In the genomic region with DNA sequence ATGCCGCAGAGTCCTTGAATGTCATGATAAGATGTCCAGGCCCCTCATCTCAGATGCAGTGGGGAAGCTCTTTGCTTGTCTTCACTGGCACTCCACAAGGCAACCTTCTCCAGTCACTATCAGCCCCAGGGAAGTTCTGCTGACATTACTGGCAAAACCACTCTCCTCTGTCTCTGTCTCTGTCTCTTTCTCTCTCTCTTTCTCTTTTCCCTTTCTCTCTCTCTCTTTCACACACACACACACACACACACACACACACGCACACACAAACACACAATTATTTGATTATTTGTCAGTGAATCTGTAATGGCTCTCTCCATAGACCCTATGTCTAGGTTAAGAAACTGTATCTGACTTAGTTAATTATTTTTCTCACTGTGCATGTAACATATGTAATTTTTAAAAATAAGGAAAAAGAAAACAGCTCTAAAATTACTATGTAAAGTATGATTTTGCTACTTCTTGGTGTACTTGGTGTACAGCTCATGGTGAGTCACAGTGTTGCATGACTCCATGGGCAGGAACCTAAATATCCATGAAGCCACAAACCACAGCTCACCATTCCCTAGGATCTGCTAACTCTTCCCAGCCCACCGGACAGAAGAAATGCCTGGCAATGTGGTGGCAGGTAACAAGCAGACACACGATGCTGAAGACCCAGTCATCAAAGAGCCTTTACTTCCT, we compare ENCODE assay signal across 13 cellular contexts.
DNase-seq lines count a peak whose midpoint lies in the region; ATAC-seq and TF ChIP-seq lines count a peak whose summit lies in the region.
"Had no signal": no experiment of that assay in that cellular context is flagged by ENCODE, and none has a peak within 500 bp of the region (broad histone marks: within the 10 kb centered on the region; RNA-seq: fewer than 3 reads in every experiment).

No MANE protein-coding gene starts in this region.

- H3K4me1 Mint-ChIP-seq in activated naive CD8-positive, alpha-beta T cell treated with anti-CD3 and anti-CD28 coated beads, Interleukin-2, amount 50 U/mL, for 24 hours, result no peaks in the 10 kb centered on the region

- H3K27me3 Mint-ChIP-seq in activated naive CD8-positive, alpha-beta T cell treated with anti-CD3 and anti-CD28 coated beads, Interleukin-2, amount 50 U/mL, for 24 hours, result peaks cover 2% of the 10 kb centered on the region

- peaks cover 19% of the 10 kb centered on the region for H3K4me1 ChIP-seq in fibroblast of lung (ENCODE audit: control insufficient read depth, extremely low read depth, insufficient read depth, low read length)
- H3K4me1 ChIP-seq: right atrium auricular region, vagina had no signal

- DNase-seq in H4 (ENCODE audit: low spot score), result peak; percentile 87
- peak; percentile 96 to 99 for DNase-seq in fibroblast of lung (ENCODE audit: low read depth in 2 of 2)
- peak; percentile 93 for DNase-seq in stromal cell of bone marrow (ENCODE audit: low read depth)
- no peak for DNase-seq in stimulated activated CD4-positive, alpha-beta T cell treated with anti-CD3 and anti-CD28 coated beads, Interleukin-15, amount 100 ng/mL, for 24 hours
- no peak for DNase-seq in activated naive CD8-positive, alpha-beta T cell treated with anti-CD3 and anti-CD28 coated beads, Interleukin-2, amount 50 U/mL, for 24 hours
- DNase-seq: activated T-cell treated with anti-CD3 and anti-CD28 coated beads, Interleukin-2, amount 50 U/mL, for 4 hours; mesendoderm had no signal

- no peak overlapping the region for H3K4me3 ChIP-seq in fibroblast of lung (replicated peaks in 1 of 4; ENCODE audit: control extremely low read depth in 1 of 4, insufficient read depth in 1 of 4, low read depth in 3 of 4, low read length in 4 of 4)
- H3K4me3 ChIP-seq: right atrium auricular region, vagina had no signal

- H4K20me1 ChIP-seq in fibroblast of lung (ENCODE audit: control insufficient read depth, extremely low read depth, insufficient read depth, low read length), result no peaks in the 10 kb centered on the region

- H2AFZ ChIP-seq in fibroblast of lung (ENCODE audit: low read length), result no peak overlapping the region

- H3K4me3 Mint-ChIP-seq in activated naive CD8-positive, alpha-beta T cell treated with anti-CD3 and anti-CD28 coated beads, Interleukin-2, amount 50 U/mL, for 24 hours, result no peak overlapping the region
- H3K4me3 Mint-ChIP-seq: activated T-cell treated with anti-CD3 and anti-CD28 coated beads, Interleukin-2, amount 50 U/mL, for 4 hours; WTC11 had no signal

- TF ChIP-seq CTCF in fibroblast of lung (conservative IDR thresholded peaks at IDR 0.05 in 1 of 2, IDR thresholded peaks at IDR 0.05 in 1 of 2; ENCODE audit: low read depth in 1 of 2, low read length in 2 of 2), result no peak

- H3K27ac Mint-ChIP-seq in activated naive CD8-positive, alpha-beta T cell treated with anti-CD3 and anti-CD28 coated beads, Interleukin-2, amount 50 U/mL, for 24 hours, result no peak overlapping the region
- H3K27ac Mint-ChIP-seq: WTC11 had no signal

- no peaks in the 10 kb centered on the region for H3K9me3 ChIP-seq in fibroblast of lung (ENCODE audit: control insufficient read depth, insufficient read depth, low read depth, low read length)
- H3K9me3 ChIP-seq: right atrium auricular region, vagina had no signal

- ATAC-seq in SK-N-SH treated with all-trans-retinoic acid at 6 μM for 48 hours (peak; percentile 89), HG02759 (IDR thresholded peaks at IDR 0.05; ENCODE audit: unreplicated experiment) (no peak)
- no peak for ATAC-seq in activated naive CD8-positive, alpha-beta T cell treated with anti-CD3 and anti-CD28 coated beads, Interleukin-2, amount 50 U/mL, for 24 hours
- ATAC-seq: activated T-cell treated with anti-CD3 and anti-CD28 coated beads, Interleukin-2, amount 50 U/mL, for 4 hours; WTC11 had no signal

- H3K36me3 Mint-ChIP-seq in activated naive CD8-positive, alpha-beta T cell treated with anti-CD3 and anti-CD28 coated beads, Interleukin-2, amount 50 U/mL, for 24 hours (ENCODE audit: low read depth), result no peaks in the 10 kb centered on the region
- H3K36me3 Mint-ChIP-seq: WTC11 had no signal

- no peaks in the 10 kb centered on the region for H3K36me3 ChIP-seq in fibroblast of lung (ENCODE audit: control insufficient read depth, insufficient read depth, low read length)
- H3K36me3 ChIP-seq: right atrium auricular region, vagina had no signal

- no peaks in the 10 kb centered on the region for H3K27me3 ChIP-seq in fibroblast of lung (ENCODE audit: control insufficient read depth, insufficient read depth, low read length)
- H3K27me3 ChIP-seq: right atrium auricular region, vagina had no signal

- no peaks in the 10 kb centered on the region for H3K9me3 Mint-ChIP-seq in activated naive CD8-positive, alpha-beta T cell treated with anti-CD3 and anti-CD28 coated beads, Interleukin-2, amount 50 U/mL, for 24 hours
- H3K9me3 Mint-ChIP-seq: activated T-cell treated with anti-CD3 and anti-CD28 coated beads, Interleukin-2, amount 50 U/mL, for 4 hours had no signal

- H3K9ac ChIP-seq in fibroblast of lung (ENCODE audit: insufficient read depth, low read length), result no peak overlapping the region
- H3K9ac ChIP-seq: KMS-11 had no signal

- peak overlapping the region; percentile 39 for H3K4me2 ChIP-seq in fibroblast of lung (ENCODE audit: extremely low read depth, insufficient read depth, low read length)
- H3K4me2 ChIP-seq: KMS-11 had no signal

- H3K79me2 ChIP-seq in fibroblast of lung (ENCODE audit: control insufficient read depth, insufficient read depth, low read length), result no peaks in the 10 kb centered on the region

- H3K27ac ChIP-seq in fibroblast of lung (ENCODE audit: insufficient read depth, low read length), result peak overlapping the region; percentile 66
- H3K27ac ChIP-seq: KMS-11, right atrium auricular region, vagina had no signal

TF ChIP-seq in SK-N-SH treated with all-trans-retinoic acid at 6 μM for 48 hours, 23 proteins besides CTCF, POLR2A, EP300 and RAD21:
- TF ChIP-seq ESRRG (CRISPR knock-in tag; IDR thresholded peaks at IDR 0.05), result no peak
- TF ChIP-seq, protein P1, sequence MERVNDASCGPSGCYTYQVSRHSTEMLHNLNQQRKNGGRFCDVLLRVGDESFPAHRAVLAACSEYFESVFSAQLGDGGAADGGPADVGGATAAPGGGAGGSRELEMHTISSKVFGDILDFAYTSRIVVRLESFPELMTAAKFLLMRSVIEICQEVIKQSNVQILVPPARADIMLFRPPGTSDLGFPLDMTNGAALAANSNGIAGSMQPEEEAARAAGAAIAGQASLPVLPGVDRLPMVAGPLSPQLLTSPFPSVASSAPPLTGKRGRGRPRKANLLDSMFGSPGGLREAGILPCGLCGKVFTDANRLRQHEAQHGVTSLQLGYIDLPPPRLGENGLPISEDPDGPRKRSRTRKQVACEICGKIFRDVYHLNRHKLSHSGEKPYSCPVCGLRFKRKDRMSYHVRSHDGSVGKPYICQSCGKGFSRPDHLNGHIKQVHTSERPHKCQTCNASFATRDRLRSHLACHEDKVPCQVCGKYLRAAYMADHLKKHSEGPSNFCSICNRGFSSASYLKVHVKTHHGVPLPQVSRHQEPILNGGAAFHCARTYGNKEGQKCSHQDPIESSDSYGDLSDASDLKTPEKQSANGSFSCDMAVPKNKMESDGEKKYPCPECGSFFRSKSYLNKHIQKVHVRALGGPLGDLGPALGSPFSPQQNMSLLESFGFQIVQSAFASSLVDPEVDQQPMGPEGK (CRISPR knock-in tag; IDR thresholded peaks at IDR 0.05; ENCODE audit: borderline replicate concordance), result no peak
- no peak for TF ChIP-seq TOX (CRISPR knock-in tag; IDR thresholded peaks at IDR 0.05; ENCODE audit: borderline replicate concordance)
- TF ChIP-seq, protein P2, sequence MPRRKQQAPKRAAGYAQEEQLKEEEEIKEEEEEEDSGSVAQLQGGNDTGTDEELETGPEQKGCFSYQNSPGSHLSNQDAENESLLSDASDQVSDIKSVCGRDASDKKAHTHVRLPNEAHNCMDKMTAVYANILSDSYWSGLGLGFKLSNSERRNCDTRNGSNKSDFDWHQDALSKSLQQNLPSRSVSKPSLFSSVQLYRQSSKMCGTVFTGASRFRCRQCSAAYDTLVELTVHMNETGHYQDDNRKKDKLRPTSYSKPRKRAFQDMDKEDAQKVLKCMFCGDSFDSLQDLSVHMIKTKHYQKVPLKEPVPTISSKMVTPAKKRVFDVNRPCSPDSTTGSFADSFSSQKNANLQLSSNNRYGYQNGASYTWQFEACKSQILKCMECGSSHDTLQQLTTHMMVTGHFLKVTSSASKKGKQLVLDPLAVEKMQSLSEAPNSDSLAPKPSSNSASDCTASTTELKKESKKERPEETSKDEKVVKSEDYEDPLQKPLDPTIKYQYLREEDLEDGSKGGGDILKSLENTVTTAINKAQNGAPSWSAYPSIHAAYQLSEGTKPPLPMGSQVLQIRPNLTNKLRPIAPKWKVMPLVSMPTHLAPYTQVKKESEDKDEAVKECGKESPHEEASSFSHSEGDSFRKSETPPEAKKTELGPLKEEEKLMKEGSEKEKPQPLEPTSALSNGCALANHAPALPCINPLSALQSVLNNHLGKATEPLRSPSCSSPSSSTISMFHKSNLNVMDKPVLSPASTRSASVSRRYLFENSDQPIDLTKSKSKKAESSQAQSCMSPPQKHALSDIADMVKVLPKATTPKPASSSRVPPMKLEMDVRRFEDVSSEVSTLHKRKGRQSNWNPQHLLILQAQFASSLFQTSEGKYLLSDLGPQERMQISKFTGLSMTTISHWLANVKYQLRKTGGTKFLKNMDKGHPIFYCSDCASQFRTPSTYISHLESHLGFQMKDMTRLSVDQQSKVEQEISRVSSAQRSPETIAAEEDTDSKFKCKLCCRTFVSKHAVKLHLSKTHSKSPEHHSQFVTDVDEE (CRISPR knock-in tag; IDR thresholded peaks at IDR 0.05), result no peak
- TF ChIP-seq CSDC2 (CRISPR knock-in tag; IDR thresholded peaks at IDR 0.05), result no peak
- no peak for TF ChIP-seq ARNTL (CRISPR knock-in tag; IDR thresholded peaks at IDR 0.05; ENCODE audit: borderline replicate concordance, low read depth)
- TF ChIP-seq ISL1 (CRISPR knock-in tag; IDR thresholded peaks at IDR 0.05), result no peak
TF ChIP-seq in SK-N-SH treated with all-trans-retinoic acid at 6 μM for 48 hours: peak in this region for 0.

Comparison
In these comparisons a context has a peak if more than half of its experiments do, and no peak if none do; other contexts are left out.
1. DNase-seq: peak in H4 (single experiment), fibroblast of lung (2 of 2) and stromal cell of bone marrow (single experiment); none in stimulated activated CD4-positive, alpha-beta T cell treated with anti-CD3 and anti-CD28 coated beads, Interleukin-15, amount 100 ng/mL, for 24 hours (single experiment) and activated naive CD8-positive, alpha-beta T cell treated with anti-CD3 and anti-CD28 coated beads, Interleukin-2, amount 50 U/mL, for 24 hours (single experiment).